ENCODE assay signal across 18 cellular contexts in genomic region chr11:57279131-57279530, GRCh38. TPM values are rescaled to one million over a fixed set of nuclear protein-coding genes. Genes with fewer than 3 reads are reported as not detected.
DNase-seq lines count a peak whose midpoint lies in the region; ATAC-seq and TF ChIP-seq lines count a peak whose summit lies in the region.
"Had no signal": no experiment of that assay in that cellular context is flagged by ENCODE, and none has a peak within 500 bp of the region (broad histone marks: within the 10 kb centered on the region; RNA-seq: fewer than 3 reads in every experiment).

No MANE protein-coding gene starts in this region.

- H3K27ac ChIP-seq in RWPE1 (peak overlapping the region; percentile 81), epithelial cell of prostate (peak overlapping the region; percentile 96)

- H3K36me3 ChIP-seq in skeletal muscle satellite cell (ENCODE audit: insufficient read depth, low read length): no peaks in the 10 kb centered on the region
- H3K36me3 ChIP-seq: right lobe of liver, upper lobe of right lung had no signal

- POLR2A ChIA-PET in RWPE1 (lab: Yijun Ruan, JAX; ENCODE audit: low non-redundant PET): no interaction called here

- no peak overlapping the region for H3K9ac ChIP-seq in skeletal muscle satellite cell (ENCODE audit: low read depth, low read length)

- peak overlapping the region; percentile 46 for H3K4me3 ChIP-seq in skeletal muscle satellite cell (ENCODE audit: low read length)
- H3K4me3 ChIP-seq: right lobe of liver, upper lobe of right lung had no signal

- peak overlapping the region; percentile 22 for H3K4me2 ChIP-seq in skeletal muscle satellite cell (ENCODE audit: low read length)

- no peak for DNase-seq in RWPE1 (ENCODE audit: low spot score)
- no peak for DNase-seq in epithelial cell of prostate (ENCODE audit: low read depth, low spot score)
- no peak for DNase-seq in foreskin melanocyte
- no peak for DNase-seq in germinal center (ENCODE audit: low spot score)
- DNase-seq: activated CD8-positive, alpha-beta T cell treated with anti-CD3 and anti-CD28 coated beads, Interleukin-2, amount 10 ng/mL, durations not matched to agents 7 days and 5 days; CD4-positive, alpha-beta T cell; dermis blood vessel endothelial cell; Kasumi-1; NCI-H187; NCI-H524 treated with DMSO at 0.1 percent for 48 hours; right lobe of liver; stimulated activated CD4-positive, alpha-beta T cell treated with anti-CD3 and anti-CD28 coated beads, Interleukin-4, amount 100 ng/mL, for 4 hours; upper lobe of right lung had no signal

- no peaks in the 10 kb centered on the region for H3K27me3 ChIP-seq in skeletal muscle satellite cell (ENCODE audit: control insufficient read depth, insufficient read depth, low read length)
- H3K27me3 ChIP-seq: right lobe of liver, upper lobe of right lung had no signal

- H3K4me1 ChIP-seq in skeletal muscle satellite cell (ENCODE audit: control insufficient read depth, insufficient read depth, low read length): peaks cover 32% of the 10 kb centered on the region

- ATAC-seq in GM21381 (IDR thresholded peaks at IDR 0.05; ENCODE audit: unreplicated experiment): no peak
- ATAC-seq: activated CD8-positive, alpha-beta T cell treated with anti-CD3 and anti-CD28 coated beads, Interleukin-2, amount 10 ng/mL, durations not matched to agents 7 days and 5 days; right lobe of liver; stimulated activated effector memory CD8-positive, alpha-beta T cell treated with anti-CD3 and anti-CD28 coated beads, Interleukin-12 subunit alpha, Interleukin-12 subunit beta, amount 100 ng/mL, for 72 hours; upper lobe of right lung had no signal

- no peak for TF ChIP-seq CTCF in RWPE1 (conservative IDR thresholded peaks at IDR 0.05; ENCODE audit: low read depth)

- CTCF ChIA-PET in RWPE1 (lab: Yijun Ruan, JAX): interaction anchor here (0.7 kb wide), 2 partner anchors 149 to 830 kb away, joined by 3 read pairs; no protein-coding TSS in a partner anchor

- H3K9me3 ChIP-seq in skeletal muscle satellite cell (replicated peaks; ENCODE audit: low read length): no peaks in the 10 kb centered on the region
- H3K9me3 ChIP-seq: right lobe of liver, upper lobe of right lung had no signal

RNA-seq across cellular contexts. Expression of gene APLNR, which starts 42.1 kb away (rescaled TPM):
- total RNA-seq in skeletal muscle satellite cell (2012; rRNA removed): not detected in 2 replicates
- total RNA-seq: activated CD8-positive, alpha-beta T cell treated with anti-CD3 and anti-CD28 coated beads, Interleukin-2, amount 10 ng/mL, durations not matched to agents 7 days and 5 days; activated T-helper 2 cell treated with anti-CD3 and anti-CD28 coated beads, Interferon-gamma antibody, Interleukin-2, Interleukin-4, amounts not matched to agents 10 μg/mL and 5 μg/mL and 100 μg/mL, durations not matched to agents 14 hours and 24 hours and 36 hours; CD4-positive, alpha-beta T cell; Daoy had no signal

RNA-seq across cellular contexts. Expression of gene TNKS1BP1, which starts 45.6 kb away (rescaled TPM):
- total RNA-seq in skeletal muscle satellite cell (2012; rRNA removed): 48.2 and 67.3 TPM in 2 replicates

RNA-seq across cellular contexts. Expression of gene SSRP1, which starts 56.6 kb away (rescaled TPM):
- 74.0 and 75.1 TPM in 2 replicates for total RNA-seq in skeletal muscle satellite cell (2012; rRNA removed)

RNA-seq across cellular contexts. Expression of gene P2RX3, which starts 59.0 kb away (rescaled TPM):
- total RNA-seq in skeletal muscle satellite cell (2012; rRNA removed): not detected in 2 replicates
- total RNA-seq: activated CD8-positive, alpha-beta T cell treated with anti-CD3 and anti-CD28 coated beads, Interleukin-2, amount 10 ng/mL, durations not matched to agents 7 days and 5 days; activated T-helper 2 cell treated with anti-CD3 and anti-CD28 coated beads, Interferon-gamma antibody, Interleukin-2, Interleukin-4, amounts not matched to agents 10 μg/mL and 5 μg/mL and 100 μg/mL, durations not matched to agents 14 hours and 24 hours and 36 hours; CD4-positive, alpha-beta T cell; Daoy; dermis blood vessel endothelial cell; upper lobe of right lung had no signal
